Comparison of ENCODE assay signal across 1 cellular context in genomic region chr2:58046585-58047372, GRCh38.
TF ChIP-seq lines count a peak whose summit lies in the region.

VRK2 (plus strand) TSS chr2:58046806; CDS start chr2:58048832, 2,026 bp downstream.

TF ChIP-seq in K562, 482 proteins besides CTCF, POLR2A, EP300 and RAD21 (continued from another document and continues in another):
- TF ChIP-seq ZNF609 (CRISPR knock-in tag; IDR thresholded peaks at IDR 0.05; ENCODE audit: borderline replicate concordance) (no peak), PRMT5 (CRISPR knock-in tag; IDR thresholded peaks at IDR 0.05) (no peak), PCBP2 (IDR thresholded peaks at IDR 0.05; ENCODE audit: low read depth, low read length, poor library complexity, severe bottlenecking) (no peak), XRCC5 (IDR thresholded peaks at IDR 0.05; ENCODE audit: low read depth, low read length) (peak; percentile 51; the same call in 1 of the 2 replicates), FOXK2 (conservative IDR thresholded peaks at IDR 0.05 in 1 of 2, IDR thresholded peaks at IDR 0.05 in 1 of 2; ENCODE audit: low read depth in 2 of 2) (no peak; a peak in 1 of 4 replicates), FOXO4 (CRISPR knock-in tag; IDR thresholded peaks at IDR 0.05) (no peak), KHSRP (IDR thresholded peaks at IDR 0.05) (no peak), ZNF584 (CRISPR knock-in tag; IDR thresholded peaks at IDR 0.05; ENCODE audit: low read depth) (no peak), KAT8 (IDR thresholded peaks at IDR 0.05; ENCODE audit: low read depth) (no peak), L3MBTL2 (IDR thresholded peaks at IDR 0.05) (peak; percentile 74), ZBTB49 (CRISPR knock-in tag; IDR thresholded peaks at IDR 0.05; ENCODE audit: borderline replicate concordance) (0 out of 2 replicates have a peak, but pooled peaks have one; percentile 39), NUFIP1 (IDR thresholded peaks at IDR 0.05; ENCODE audit: partially characterized antibody) (no peak), EGR1 (conservative IDR thresholded peaks at IDR 0.05) (peak; percentile 25; the same call in 1 of the 2 replicates), SMARCE1 (IDR thresholded peaks at IDR 0.05) (no peak), KLF6 (CRISPR knock-in tag; IDR thresholded peaks at IDR 0.05; ENCODE audit: borderline replicate concordance) (no peak; the same call in 1 of the 2 replicates), FOS (IDR thresholded peaks at IDR 0.05; ENCODE audit: extremely low read depth, insufficient read length) (no peak), ZZZ3 (IDR thresholded peaks at IDR 0.05) (no peak), THRB (CRISPR knock-in tag; conservative IDR thresholded peaks at IDR 0.05) (no peak), ZNF224 (CRISPR knock-in tag; IDR thresholded peaks at IDR 0.05) (peak; percentile 89), ZNF408 (CRISPR knock-in tag; IDR thresholded peaks at IDR 0.05; ENCODE audit: low read depth) (no peak), ZNF717 (CRISPR knock-in tag; IDR thresholded peaks at IDR 0.05) (no peak), USF1 (CRISPR knock-in tag; IDR thresholded peaks at IDR 0.05) (no peak), ZNF133 (CRISPR knock-in tag; IDR thresholded peaks at IDR 0.05) (no peak), LEF1 (IDR thresholded peaks at IDR 0.05) (no peak), YBX1 (IDR thresholded peaks at IDR 0.05) (no peak), ZNF41 (CRISPR knock-in tag; conservative IDR thresholded peaks at IDR 0.05) (no peak), ETS1 (conservative IDR thresholded peaks at IDR 0.05; ENCODE audit: control insufficient read depth, low read depth, low read length) (peak; percentile 36; the same call in 1 of the 2 replicates), AFF1 (IDR thresholded peaks at IDR 0.05; ENCODE audit: low read depth in 1 of 2, partially characterized antibody in 2 of 2) (peak in 1 of 2 experiments; percentile 5), ETV6 (IDR thresholded peaks at IDR 0.05; ENCODE audit: borderline replicate concordance in 1 of 2, low read depth in 2 of 2, low read length in 1 of 2) (0 out of 4 replicates have a peak, but pooled peaks of 1 of the 2 experiments have one; percentile 9), ETV6 (CRISPR knock-in tag; IDR thresholded peaks at IDR 0.05; ENCODE audit: borderline replicate concordance) (peak; percentile 89; the same call in 1 of the 2 replicates), NCOA4 (IDR thresholded peaks at IDR 0.05; ENCODE audit: partially characterized antibody) (no peak), SRF (CRISPR knock-in tag; IDR thresholded peaks at IDR 0.05) (peak in 1 of 2 experiments; percentile 90; a peak in 1 of 4 replicates), TCF7L2 (IDR thresholded peaks at IDR 0.05; ENCODE audit: low read depth, low read length) (no peak), GTF3C2 (IDR thresholded peaks at IDR 0.05; ENCODE audit: borderline replicate concordance, extremely low read depth, insufficient read length) (no peak), SAFB2 (IDR thresholded peaks at IDR 0.05; ENCODE audit: borderline replicate concordance, low read depth, low read length, severe bottlenecking) (no peak), ZNF274 (IDR thresholded peaks at IDR 0.05; ENCODE audit: borderline replicate concordance, low read depth, low read length) (no peak), FOXJ3 (CRISPR knock-in tag; IDR thresholded peaks at IDR 0.05) (no peak), ZNF324 (CRISPR knock-in tag; IDR thresholded peaks at IDR 0.05) (no peak), SRSF9 (IDR thresholded peaks at IDR 0.05; ENCODE audit: borderline replicate concordance, low read depth, low read length) (no peak)
